In genomic region chr16:77148121-77148520, GRCh38 we compare ENCODE assay signal across 10 cellular contexts. TPM values are rescaled to one million over a fixed set of nuclear protein-coding genes. Genes with fewer than 3 reads are reported as not detected.
"Had no signal": no experiment of that assay in that cellular context is flagged by ENCODE, and none has a peak within 500 bp of the region (broad histone marks: within the 10 kb centered on the region; RNA-seq: fewer than 3 reads in every experiment).

No MANE protein-coding gene starts in this region.

- H3K9ac ChIP-seq: KMS-11 had no signal

- H3K4me3 ChIP-seq: GM23338, HAP-1 had no signal

- ATAC-seq: GM23338, HCT116 had no signal

- H3K27ac Mint-ChIP-seq: GM23338, HFFc6 had no signal

- H3K4me3 Mint-ChIP-seq: GM23338, HFFc6 had no signal

- H3K36me3 ChIP-seq: HAP-1 had no signal

- DNase-seq: H7, HFFc6, Karpas-422, KBM-7 had no signal

- H3K27ac ChIP-seq: KMS-11 had no signal

- H3K4me2 ChIP-seq: GM23338, KMS-11 had no signal

- FAIRE-seq: HTR-8/SVneo had no signal

- H2AFZ ChIP-seq: GM23338 had no signal

- H3K4me1 Mint-ChIP-seq: GM23338 had no signal

RNA-seq across cellular contexts. Expression of gene SYCE1L, which starts 51.1 kb away (rescaled TPM):
- total RNA-seq: HFFc6, HT-29 had no signal
